Comparison of ENCODE assay signal across 8 cellular contexts in the genomic region with DNA sequence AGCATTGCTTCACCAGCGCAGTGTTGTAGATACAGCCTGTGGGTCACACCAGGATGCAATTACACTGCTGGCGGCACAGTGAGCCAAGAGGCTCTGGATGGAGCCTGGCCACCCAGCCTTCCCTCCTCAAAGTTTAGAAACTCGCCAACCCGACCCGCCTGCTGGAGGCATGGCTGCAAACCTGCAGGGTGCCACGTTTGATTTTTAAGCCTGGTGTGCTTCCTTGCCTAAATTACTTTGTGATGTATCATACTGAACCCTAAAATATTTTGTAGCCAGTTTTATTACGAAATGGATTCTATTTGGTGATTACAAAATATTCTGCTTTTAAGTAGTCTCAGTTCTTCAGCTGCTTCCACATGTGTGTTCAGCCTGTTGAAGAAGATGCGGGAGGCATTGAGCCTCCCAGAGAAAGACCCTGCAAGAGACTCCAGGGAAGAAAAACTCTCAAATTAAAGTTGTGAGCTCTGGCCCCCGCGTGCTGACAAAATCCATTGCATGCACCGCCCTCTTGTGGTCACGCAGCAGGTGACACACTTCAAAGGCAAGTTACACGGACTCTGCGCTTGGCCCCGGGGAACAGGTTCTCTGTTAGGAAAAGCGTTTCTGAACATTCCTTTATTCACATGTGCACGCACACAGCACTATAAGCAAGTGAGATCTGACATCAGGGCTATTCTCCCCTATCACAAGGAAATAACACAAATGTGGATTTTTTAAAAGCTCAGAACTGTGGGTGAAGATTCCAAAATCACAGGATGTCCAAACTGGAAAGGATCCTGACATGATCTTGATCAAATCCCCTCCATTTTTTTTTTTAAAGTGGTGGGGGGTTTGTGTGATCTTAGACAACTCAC.
DNase-seq lines count a peak whose midpoint lies in the region; ATAC-seq, FAIRE-seq and TF ChIP-seq lines count a peak whose summit lies in the region.

No MANE protein-coding gene starts in this region.

- FAIRE-seq in H54 (lab: Jason Lieb, UNC) = no peak

- peak; percentile 61 for ATAC-seq in activated CD8-positive, alpha-beta memory T cell treated with anti-CD3 and anti-CD28 coated beads, Interleukin-2, amount 10 ng/mL, durations not matched to agents 7 days and 5 days
- ATAC-seq in naive thymus-derived CD8-positive, alpha-beta T cell = peak; percentile 57 to 59

- H3K36me3 Mint-ChIP-seq in activated CD8-positive, alpha-beta memory T cell treated with anti-CD3 and anti-CD28 coated beads, Interleukin-2, amount 10 ng/mL, durations not matched to agents 7 days and 5 days = no peaks in the 10 kb centered on the region
- peaks cover 0 to 9% (median 3%) of the 10 kb centered on the region in 3 donors for H3K36me3 Mint-ChIP-seq in naive thymus-derived CD8-positive, alpha-beta T cell

- H3K4me3 ChIP-seq in AG10803 (ENCODE audit: low read length) = peak overlapping the region; percentile 60

- H3K27me3 Mint-ChIP-seq in activated CD8-positive, alpha-beta memory T cell treated with anti-CD3 and anti-CD28 coated beads, Interleukin-2, amount 10 ng/mL, durations not matched to agents 7 days and 5 days = peaks cover 15% of the 10 kb centered on the region
- peaks cover 9 to 44% (median 17%) of the 10 kb centered on the region in 5 donors for H3K27me3 Mint-ChIP-seq in naive thymus-derived CD8-positive, alpha-beta T cell

- POLR2A ChIA-PET in naive thymus-derived CD8-positive, alpha-beta T cell (lab: Charles Lee) = no interaction called here

- no peaks in the 10 kb centered on the region for H3K9me3 Mint-ChIP-seq in activated CD8-positive, alpha-beta memory T cell treated with anti-CD3 and anti-CD28 coated beads, Interleukin-2, amount 10 ng/mL, durations not matched to agents 7 days and 5 days (ENCODE audit: low read depth)
- peaks cover 0 to 7% (median 0%) of the 10 kb centered on the region in 9 donors for H3K9me3 Mint-ChIP-seq in naive thymus-derived CD8-positive, alpha-beta T cell

- no peak overlapping the region for H3K27ac Mint-ChIP-seq in activated CD8-positive, alpha-beta memory T cell treated with anti-CD3 and anti-CD28 coated beads, Interleukin-2, amount 10 ng/mL, durations not matched to agents 7 days and 5 days
- no peak overlapping the region for H3K27ac Mint-ChIP-seq in naive thymus-derived CD8-positive, alpha-beta T cell

- TF ChIP-seq POLR2A in H54 (IDR thresholded peaks at IDR 0.05; ENCODE audit: low read depth, low read length) (no peak), erythroblast (IDR thresholded peaks at IDR 0.05; ENCODE audit: low read length) (no peak)

- DNase-seq in AG10803 (ENCODE audit: low read depth) (peak; percentile 98), H54 (ENCODE audit: insufficient read length, low spot score) (peak; percentile 72), NCI-H774 (lab: John Stamatoyannopoulos, UW) (peak; percentile 30), erythroblast (lab: John Stamatoyannopoulos, UW) (peak; percentile 53 to 76), cerebellar nuclear complex (lab: John Stamatoyannopoulos, UW) (no peak)
- peak; percentile 67 for DNase-seq in activated CD8-positive, alpha-beta memory T cell treated with anti-CD3 and anti-CD28 coated beads, Interleukin-2, amount 10 ng/mL, durations not matched to agents 7 days and 5 days
- peak; percentile 24 to 74 (median 50) for DNase-seq in naive thymus-derived CD8-positive, alpha-beta T cell
- peak; percentile 5 to 38 for DNase-seq in stimulated activated CD8-positive, alpha-beta memory T cell treated with anti-CD3 and anti-CD28 coated beads, Interleukin-7, amount 100 ng/mL, for 48 hours (ENCODE audit: extremely low read depth in 1 of 2, low read depth in 1 of 2)

- TF ChIP-seq CTCF in AG10803 (conservative IDR thresholded peaks at IDR 0.05; ENCODE audit: low read length) = peak; percentile 78

- no peak overlapping the region for H3K4me3 Mint-ChIP-seq in activated CD8-positive, alpha-beta memory T cell treated with anti-CD3 and anti-CD28 coated beads, Interleukin-2, amount 10 ng/mL, durations not matched to agents 7 days and 5 days
- no peak overlapping the region for H3K4me3 Mint-ChIP-seq in naive thymus-derived CD8-positive, alpha-beta T cell

- no peaks in the 10 kb centered on the region for H3K4me1 Mint-ChIP-seq in activated CD8-positive, alpha-beta memory T cell treated with anti-CD3 and anti-CD28 coated beads, Interleukin-2, amount 10 ng/mL, durations not matched to agents 7 days and 5 days
- peaks cover 0 to 2% (median 0%) of the 10 kb centered on the region in 4 donors for H3K4me1 Mint-ChIP-seq in naive thymus-derived CD8-positive, alpha-beta T cell

- CTCF ChIA-PET in activated CD8-positive, alpha-beta memory T cell treated with anti-CD3 and anti-CD28 coated beads, Interleukin-2, amount 10 ng/mL, durations not matched to agents 7 days and 5 days (lab: Charles Lee) = interaction anchor here (0.6 to 1.6 kb wide), 16 partner anchors 10 to 483 kb away, joined by 3 to 13 read pairs (median 3); no protein-coding TSS in a partner anchor

Comparison
In these comparisons a context has a peak if more than half of its experiments do, and no peak if none do; other contexts are left out.
1. DNase-seq: peak in AG10803 (single experiment), H54 (single experiment), NCI-H774 (single experiment), activated CD8-positive, alpha-beta memory T cell treated with anti-CD3 and anti-CD28 coated beads, Interleukin-2, amount 10 ng/mL, durations not matched to agents 7 days and 5 days (single experiment), erythroblast (2 of 2), naive thymus-derived CD8-positive, alpha-beta T cell (10 of 10) and stimulated activated CD8-positive, alpha-beta memory T cell treated with anti-CD3 and anti-CD28 coated beads, Interleukin-7, amount 100 ng/mL, for 48 hours (2 of 2); none in cerebellar nuclear complex (0 of 2).